In the genomic region with DNA sequence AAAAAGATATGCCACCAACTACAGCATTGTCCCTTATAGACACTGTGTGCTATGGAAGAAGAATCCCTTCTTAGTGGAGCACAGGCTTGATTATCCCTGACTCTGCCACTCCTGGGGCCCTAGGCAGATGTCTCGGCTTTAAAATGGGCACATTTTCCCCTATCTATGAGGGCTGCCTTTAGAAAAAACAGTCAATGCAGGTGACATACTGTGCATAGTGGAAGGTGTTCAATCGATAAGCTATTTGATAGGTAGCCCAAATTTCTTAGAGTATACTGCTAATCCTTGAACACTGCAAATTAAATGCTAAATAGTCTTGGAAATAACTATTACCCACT, we compare ENCODE assay signal across 27 cellular contexts.
DNase-seq lines count a peak whose midpoint lies in the region; TF ChIP-seq lines count a peak whose summit lies in the region.
"Had no signal": no experiment of that assay in that cellular context is flagged by ENCODE, and none has a peak within 500 bp of the region (broad histone marks: within the 10 kb centered on the region; RNA-seq: fewer than 3 reads in every experiment).

No MANE protein-coding gene starts in this region.

- intact Hi-C loops in Caco-2 (cut with micrococcal nuclease; ENCODE audit: unreplicated experiment), result no loop called here
- intact Hi-C loops in colonic mucosa (cut with DNase I), result no loop called here

- no peaks in the 10 kb centered on the region for H3K27me3 Mint-ChIP-seq in Caco-2 (ENCODE audit: insufficient read depth, unreplicated experiment)
- H3K27me3 Mint-ChIP-seq: CD4-positive, CD25-positive, alpha-beta regulatory T cell had no signal

- CTCF ChIA-PET in Caco-2 (lab: Charles Lee), result no interaction called here

- TF ChIP-seq CTCF in Caco-2 (IDR thresholded peaks at IDR 0.05; ENCODE audit: insufficient read depth in 1 of 2, low read depth in 1 of 2, low read length in 1 of 2, severe bottlenecking in 1 of 2, unreplicated experiment in 1 of 2), result no peak
- TF ChIP-seq CTCF in OCI-LY1 (IDR thresholded peaks at IDR 0.05; ENCODE audit: low read length), result no peak
- no peak for TF ChIP-seq CTCF in colonic mucosa (IDR thresholded peaks at IDR 0.05)

- H3K9me3 ChIP-seq in Caco-2 (no peaks in the 10 kb centered on the region), OCI-LY1 (ENCODE audit: low read length) (no peaks in the 10 kb centered on the region), colonic mucosa (no peaks in the 10 kb centered on the region)
- H3K9me3 ChIP-seq: gastroesophageal sphincter, vagina had no signal

- H2AFZ ChIP-seq in OCI-LY1 (ENCODE audit: low read length), result no peak overlapping the region
- H2AFZ ChIP-seq: GM23248 had no signal

- H3K27ac Mint-ChIP-seq in Caco-2 (ENCODE audit: unreplicated experiment), result peak overlapping the region; percentile 56
- H3K27ac Mint-ChIP-seq: endodermal cell had no signal

- H3K4me3 ChIP-seq in Caco-2 (ENCODE audit: low read depth, low read length) (no peak overlapping the region), OCI-LY1 (ENCODE audit: low read depth, low read length, poor library complexity, severe bottlenecking) (peak overlapping the region; percentile 38), colonic mucosa (no peak overlapping the region), rectal smooth muscle tissue (ENCODE audit: low read length) (no peak overlapping the region)
- H3K4me3 ChIP-seq: gastroesophageal sphincter, GM23248, lung, vagina had no signal

- H4K20me1 ChIP-seq in OCI-LY1 (ENCODE audit: insufficient read depth, low read length), result no peaks in the 10 kb centered on the region

- DNase-seq in Caco-2 (no peak), colonic mucosa (no peak), NCI-H2171 (lab: John Stamatoyannopoulos, UW) (no peak), hepatic stellate cell (ENCODE audit: low spot score) (no peak), DMS 273 (lab: John Stamatoyannopoulos, UW; ENCODE audit: unreplicated experiment) (no peak), C1 segment of cervical spinal cord (lab: John Stamatoyannopoulos, UW) (no peak)
- DNase-seq: activated CD4-positive, alpha-beta T cell treated with anti-CD3 and anti-CD28 coated beads for 1 hour; activated CD8-positive, alpha-beta T cell treated with anti-CD3 and anti-CD28 coated beads, Interleukin-2, amount 10 ng/mL, durations not matched to agents 7 days and 5 days; activated gamma-delta T cell treated with Interleukin-2 at 50 U/mL for 16 hours; activated T-cell treated with anti-CD3 and anti-CD28 coated beads, Interleukin-2, amount 50 U/mL, for 1 hour; brain microvascular endothelial cell; CD4-positive, CD25-positive, alpha-beta regulatory T cell; endodermal cell; islet precursor cell; KG1; NCI-H1048; NCI-H1694 treated with DMSO at 0.1 percent for 48 hours; NCI-H524; NK-92 treated with Interleukin-12 subunit alpha and Interleukin-12 subunit beta, amount 100 ng/mL, for 24 hours; small intestine; stimulated activated CD4-positive, alpha-beta T cell treated with anti-CD3 and anti-CD28 coated beads, Interleukin-2, amount 100 ng/mL, for 24 hours had no signal

- peak overlapping the region; percentile 70 for H3K4me2 ChIP-seq in OCI-LY1 (ENCODE audit: low read length)

- H3K27me3 ChIP-seq in Caco-2 (replicated peaks; ENCODE audit: control insufficient read depth, insufficient read depth, low read length) (no peaks in the 10 kb centered on the region), OCI-LY1 (ENCODE audit: insufficient read depth, low read length) (no peaks in the 10 kb centered on the region), colonic mucosa (no peaks in the 10 kb centered on the region), rectal smooth muscle tissue (ENCODE audit: control insufficient read depth, insufficient read depth, low read length) (no peaks in the 10 kb centered on the region)
- H3K27me3 ChIP-seq: brain microvascular endothelial cell, gastroesophageal sphincter, vagina had no signal

- H3F3A ChIP-seq in OCI-LY1 (ENCODE audit: insufficient read depth, low read length), result no peaks in the 10 kb centered on the region

- POLR2A ChIA-PET in Caco-2 (lab: Charles Lee), result no interaction called here

- peak overlapping the region; percentile 79 for H3K27ac ChIP-seq in OCI-LY1 (ENCODE audit: low read depth, low read length, poor library complexity, severe bottlenecking)
- H3K27ac ChIP-seq in colonic mucosa, result peak overlapping the region; percentile 65
- H3K27ac ChIP-seq in rectal smooth muscle tissue (ENCODE audit: low read depth, low read length), result peak overlapping the region; percentile 29
- H3K27ac ChIP-seq: brain microvascular endothelial cell, GM23248, vagina had no signal

- BruUV-seq in Caco-2 (replicated peaks; lab: Mats Ljungman, UMichigan), result no TSS peak

- peaks cover 9% of the 10 kb centered on the region for H3K36me3 Mint-ChIP-seq in Caco-2 (ENCODE audit: insufficient read depth, unreplicated experiment)

- H3K4me1 Mint-ChIP-seq in Caco-2 (ENCODE audit: low read depth, unreplicated experiment), result peaks cover 28% of the 10 kb centered on the region

- H3K9ac ChIP-seq in OCI-LY1 (ENCODE audit: low read length), result peak overlapping the region; percentile 35; the same call in 1 of the 2 replicates
- peak overlapping the region in 1 of 2 donors; percentile 44 for H3K9ac ChIP-seq in colonic mucosa (ENCODE audit: low read depth in 2 of 2, low read length in 2 of 2)
- no peak overlapping the region for H3K9ac ChIP-seq in rectal smooth muscle tissue (ENCODE audit: low read length)
- H3K9ac ChIP-seq: GM23248 had no signal

- no peaks in the 10 kb centered on the region for H3K9me3 Mint-ChIP-seq in Caco-2 (ENCODE audit: unreplicated experiment)
- H3K9me3 Mint-ChIP-seq: CD4-positive, CD25-positive, alpha-beta regulatory T cell; endodermal cell had no signal

- H3K9me2 ChIP-seq in OCI-LY1 (ENCODE audit: low read depth, low read length), result no peaks in the 10 kb centered on the region

- no peaks in the 10 kb centered on the region for H3K79me2 ChIP-seq in OCI-LY1 (ENCODE audit: insufficient read depth, low read length)

- no peak overlapping the region for H3K4me3 Mint-ChIP-seq in Caco-2 (ENCODE audit: unreplicated experiment)
- H3K4me3 Mint-ChIP-seq: activated CD8-positive, alpha-beta T cell treated with anti-CD3 and anti-CD28 coated beads, Interleukin-2, amount 10 ng/mL, durations not matched to agents 7 days and 5 days; endodermal cell had no signal

- peaks cover 2% of the 10 kb centered on the region; the same call in 1 of the 2 replicates for H3K36me3 ChIP-seq in Caco-2 (ENCODE audit: control insufficient read depth, insufficient read depth, low read length)
- peaks cover 31% of the 10 kb centered on the region; the same call in 1 of the 2 replicates for H3K36me3 ChIP-seq in OCI-LY1 (ENCODE audit: insufficient read depth, low read length)
- H3K36me3 ChIP-seq in colonic mucosa, result no peaks in the 10 kb centered on the region
- no peaks in the 10 kb centered on the region for H3K36me3 ChIP-seq in rectal smooth muscle tissue (ENCODE audit: control insufficient read depth, insufficient read depth, low read length)
- H3K36me3 ChIP-seq: brain microvascular endothelial cell, vagina had no signal

- peaks cover 36% of the 10 kb centered on the region for H3K4me1 ChIP-seq in Caco-2
- peaks cover 33% of the 10 kb centered on the region for H3K4me1 ChIP-seq in OCI-LY1 (ENCODE audit: insufficient read depth, low read length, severe bottlenecking)
- H3K4me1 ChIP-seq in colonic mucosa, result peaks cover 11% of the 10 kb centered on the region
- H3K4me1 ChIP-seq in rectal smooth muscle tissue (ENCODE audit: control insufficient read depth, insufficient read depth, low read length), result peaks cover 15% of the 10 kb centered on the region

Comparison
In these comparisons a context has a peak if more than half of its experiments do, and no peak if none do; other contexts are left out.
1. H3K27ac ChIP-seq: peak in every context shown above with its lines; median percentile 79 in OCI-LY1; 65 in colonic mucosa; 29 in rectal smooth muscle tissue.